In the genomic region with DNA sequence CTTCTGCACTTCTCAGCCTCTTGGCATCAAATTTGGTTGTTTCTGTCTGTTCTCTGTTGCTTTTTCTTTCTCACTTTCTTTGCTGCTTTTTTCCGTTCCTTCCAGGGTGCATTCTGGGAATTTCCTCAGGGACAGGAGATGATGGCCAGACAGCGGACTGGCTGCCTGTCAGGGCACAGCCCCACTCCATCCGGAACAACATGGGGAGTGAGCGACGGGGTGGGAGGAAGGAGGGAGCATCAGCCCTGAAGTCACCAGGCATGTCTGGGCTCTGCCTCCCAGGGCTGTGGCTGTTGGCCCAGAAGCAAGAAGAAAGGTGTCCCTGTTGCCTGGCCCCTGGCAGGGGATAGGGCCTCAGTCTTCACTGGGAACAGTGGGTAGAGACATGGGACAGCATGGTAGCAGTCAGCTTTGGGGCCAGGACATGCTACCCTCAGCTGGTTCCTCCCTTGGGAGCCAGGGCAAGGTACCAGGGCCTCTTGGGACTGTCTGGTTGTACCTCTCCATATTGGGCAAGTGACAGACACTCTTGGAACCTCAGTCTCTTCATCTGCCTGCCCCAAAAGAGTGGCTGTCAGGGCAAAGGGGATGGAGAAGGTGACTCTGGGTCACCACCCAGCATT, we compare ENCODE assay signal across 1 cellular context.
TF ChIP-seq lines count a peak whose summit lies in the region.

No MANE protein-coding gene starts in this region.

TF ChIP-seq in A549, 52 proteins besides CTCF, POLR2A, EP300 and RAD21 (continued from another document):
- TF ChIP-seq, protein P1, sequence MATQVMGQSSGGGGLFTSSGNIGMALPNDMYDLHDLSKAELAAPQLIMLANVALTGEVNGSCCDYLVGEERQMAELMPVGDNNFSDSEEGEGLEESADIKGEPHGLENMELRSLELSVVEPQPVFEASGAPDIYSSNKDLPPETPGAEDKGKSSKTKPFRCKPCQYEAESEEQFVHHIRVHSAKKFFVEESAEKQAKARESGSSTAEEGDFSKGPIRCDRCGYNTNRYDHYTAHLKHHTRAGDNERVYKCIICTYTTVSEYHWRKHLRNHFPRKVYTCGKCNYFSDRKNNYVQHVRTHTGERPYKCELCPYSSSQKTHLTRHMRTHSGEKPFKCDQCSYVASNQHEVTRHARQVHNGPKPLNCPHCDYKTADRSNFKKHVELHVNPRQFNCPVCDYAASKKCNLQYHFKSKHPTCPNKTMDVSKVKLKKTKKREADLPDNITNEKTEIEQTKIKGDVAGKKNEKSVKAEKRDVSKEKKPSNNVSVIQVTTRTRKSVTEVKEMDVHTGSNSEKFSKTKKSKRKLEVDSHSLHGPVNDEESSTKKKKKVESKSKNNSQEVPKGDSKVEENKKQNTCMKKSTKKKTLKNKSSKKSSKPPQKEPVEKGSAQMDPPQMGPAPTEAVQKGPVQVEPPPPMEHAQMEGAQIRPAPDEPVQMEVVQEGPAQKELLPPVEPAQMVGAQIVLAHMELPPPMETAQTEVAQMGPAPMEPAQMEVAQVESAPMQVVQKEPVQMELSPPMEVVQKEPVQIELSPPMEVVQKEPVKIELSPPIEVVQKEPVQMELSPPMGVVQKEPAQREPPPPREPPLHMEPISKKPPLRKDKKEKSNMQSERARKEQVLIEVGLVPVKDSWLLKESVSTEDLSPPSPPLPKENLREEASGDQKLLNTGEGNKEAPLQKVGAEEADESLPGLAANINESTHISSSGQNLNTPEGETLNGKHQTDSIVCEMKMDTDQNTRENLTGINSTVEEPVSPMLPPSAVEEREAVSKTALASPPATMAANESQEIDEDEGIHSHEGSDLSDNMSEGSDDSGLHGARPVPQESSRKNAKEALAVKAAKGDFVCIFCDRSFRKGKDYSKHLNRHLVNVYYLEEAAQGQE (IDR thresholded peaks at IDR 0.05), result no peak
- TF ChIP-seq CBX8 (IDR thresholded peaks at IDR 0.05) (no peak), TFCP2L1 (CRISPR knock-in tag; IDR thresholded peaks at IDR 0.05) (no peak), KDM1A (IDR thresholded peaks at IDR 0.05; ENCODE audit: low read depth) (no peak)
- TF ChIP-seq, protein P2, sequence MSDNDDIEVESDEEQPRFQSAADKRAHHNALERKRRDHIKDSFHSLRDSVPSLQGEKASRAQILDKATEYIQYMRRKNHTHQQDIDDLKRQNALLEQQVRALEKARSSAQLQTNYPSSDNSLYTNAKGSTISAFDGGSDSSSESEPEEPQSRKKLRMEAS (IDR thresholded peaks at IDR 0.05), result no peak
